Comparison of ENCODE assay signal across 16 cellular contexts in the genomic region with DNA sequence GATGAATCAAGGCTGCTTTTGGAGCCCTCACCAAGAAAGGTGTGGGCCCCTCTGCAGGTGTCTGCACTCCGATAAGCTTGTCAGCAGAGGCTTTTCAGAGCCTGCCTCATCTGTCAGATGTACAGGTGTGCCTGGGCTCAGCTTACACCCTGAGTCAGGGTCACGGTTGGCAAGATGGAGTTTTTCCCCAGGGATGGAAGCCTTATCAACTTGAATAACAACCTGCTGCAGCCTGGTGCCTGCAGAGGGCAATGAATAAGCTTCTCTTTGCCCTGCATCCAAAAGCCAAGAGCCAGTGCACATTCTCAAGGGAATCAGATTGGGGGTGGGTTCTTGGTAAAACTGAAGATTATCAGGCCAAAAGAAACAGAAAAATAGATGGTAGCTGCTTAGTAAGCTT.
DNase-seq lines count a peak whose midpoint lies in the region; ATAC-seq and TF ChIP-seq lines count a peak whose summit lies in the region.
"Had no signal": no experiment of that assay in that cellular context is flagged by ENCODE, and none has a peak within 500 bp of the region (broad histone marks: within the 10 kb centered on the region; RNA-seq: fewer than 3 reads in every experiment).

No MANE protein-coding gene starts in this region.

- H3K4me1 ChIP-seq in BE2C = peaks cover 9% of the 10 kb centered on the region
- H3K4me1 ChIP-seq: breast epithelium, vagina had no signal

- no peaks in the 10 kb centered on the region for H3K27me3 ChIP-seq in BE2C
- H3K27me3 ChIP-seq: breast epithelium, vagina had no signal

- H3K9me3 ChIP-seq in BE2C = no peaks in the 10 kb centered on the region
- H3K9me3 ChIP-seq: breast epithelium, vagina had no signal

- H3K36me3 ChIP-seq in BE2C = no peaks in the 10 kb centered on the region
- H3K36me3 ChIP-seq: breast epithelium, vagina had no signal

- DNase-seq in NCI-H524 (lab: John Stamatoyannopoulos, UW) = peak; percentile 39 to 81
- no peak for DNase-seq in NCI-H524 treated with DMSO at 0.1 percent for 48 hours (lab: John Stamatoyannopoulos, UW)
- peak; percentile 53 for DNase-seq in NCI-H187 treated with DMSO at 0.1 percent for 48 hours (lab: John Stamatoyannopoulos, UW)
- DNase-seq in SK-N-DZ (ENCODE audit: low spot score) = peak; percentile 69
- DNase-seq in BE2C = no peak
- no peak for DNase-seq in pons (ENCODE audit: low spot score)
- DNase-seq: activated CD4-positive, alpha-beta T cell treated with anti-CD3 and anti-CD28 coated beads, Interleukin-2, amount 10 ng/mL, durations not matched to agents 7 days and 5 days; activated effector memory CD4-positive, alpha-beta T cell treated with Interleukin-2 at 50 U/mL for 16 hours; islet precursor cell; mammary epithelial cell; occipital lobe; right cardiac atrium had no signal

- TF ChIP-seq CTCF in BE2C (IDR thresholded peaks at IDR 0.05; ENCODE audit: low read depth, low read length) = no peak

- H3K4me3 ChIP-seq in BE2C (ENCODE audit: low read depth, low read length) = no peak overlapping the region
- H3K4me3 ChIP-seq: breast epithelium, vagina had no signal

- ATAC-seq in HG03565 (IDR thresholded peaks at IDR 0.05; ENCODE audit: unreplicated experiment) = no peak
- ATAC-seq in HG03108 (IDR thresholded peaks at IDR 0.05; ENCODE audit: unreplicated experiment) = no peak

Comparison
In these comparisons a context has a peak if more than half of its experiments do, and no peak if none do; other contexts are left out.
1. DNase-seq: peak in NCI-H524 (2 of 2), NCI-H187 treated with DMSO at 0.1 percent for 48 hours (single experiment) and SK-N-DZ (single experiment); none in NCI-H524 treated with DMSO at 0.1 percent for 48 hours (single experiment), BE2C (single experiment) and pons (single experiment).